Comparison of ENCODE assay signal across 12 cellular contexts in genomic region chr6:37369321-37370196, GRCh38. TPM values are rescaled to one million over a fixed set of nuclear protein-coding genes. Genes with fewer than 3 reads are reported as not detected.
DNase-seq lines count a peak whose midpoint lies in the region; ATAC-seq lines count a peak whose summit lies in the region.
"Had no signal": no experiment of that assay in that cellular context is flagged by ENCODE, and none has a peak within 500 bp of the region (broad histone marks: within the 10 kb centered on the region; RNA-seq: fewer than 3 reads in every experiment).

No MANE protein-coding gene starts in this region.

- intact Hi-C loops in activated T-helper 1 cell treated with anti-CD3 and anti-CD28 coated beads, Interleukin-12 subunit alpha, Interleukin-12 subunit beta, Interleukin-2, Interleukin-4 antibody, amounts not matched to agents 30 ng/mL and 10 ng/mL and 1 ng/mL, durations not matched to agents 14 hours and 24 hours and 36 hours (cut with micrococcal nuclease) = no loop called here

- POLR2A ChIA-PET in naive thymus-derived CD8-positive, alpha-beta T cell (lab: Charles Lee) = no interaction called here

- peak overlapping the region; percentile 1 for H3K27ac Mint-ChIP-seq in activated T-helper 1 cell treated with anti-CD3 and anti-CD28 coated beads, Interleukin-12 subunit alpha, Interleukin-12 subunit beta, Interleukin-2, Interleukin-4 antibody, amounts not matched to agents 30 ng/mL and 10 ng/mL and 1 ng/mL, durations not matched to agents 14 hours and 24 hours and 36 hours
- peak overlapping the region in 2 of 10 donors; percentile 64 to 68 for H3K27ac Mint-ChIP-seq in naive thymus-derived CD8-positive, alpha-beta T cell
- H3K27ac Mint-ChIP-seq: brain, immature natural killer cell, neural progenitor cell had no signal

- H3K4me1 Mint-ChIP-seq in activated T-helper 1 cell treated with anti-CD3 and anti-CD28 coated beads, Interleukin-12 subunit alpha, Interleukin-12 subunit beta, Interleukin-2, Interleukin-4 antibody, amounts not matched to agents 30 ng/mL and 10 ng/mL and 1 ng/mL, durations not matched to agents 14 hours and 24 hours and 36 hours (ENCODE audit: low read depth) = peaks cover 10% of the 10 kb centered on the region
- peaks cover 6 to 12% (median 8%) of the 10 kb centered on the region in 4 donors for H3K4me1 Mint-ChIP-seq in naive thymus-derived CD8-positive, alpha-beta T cell
- H3K4me1 Mint-ChIP-seq: neural progenitor cell had no signal

- DNase-seq in ELR (ENCODE audit: low read depth) (peak; percentile 8), epidermal melanocyte (ENCODE audit: insufficient read length, low spot score) (peak; percentile 23), myocyte (ENCODE audit: low read depth) (peak; percentile 40), NCI-H1048 (lab: John Stamatoyannopoulos, UW) (no peak)
- no peak for DNase-seq in activated T-helper 1 cell treated with anti-CD3 and anti-CD28 coated beads, Interleukin-12 subunit alpha, Interleukin-12 subunit beta, Interleukin-2, Interleukin-4 antibody, amounts not matched to agents 30 ng/mL and 10 ng/mL and 1 ng/mL, durations not matched to agents 14 hours and 24 hours and 36 hours (ENCODE audit: low spot score)
- no peak for DNase-seq in naive thymus-derived CD8-positive, alpha-beta T cell
- DNase-seq: immature natural killer cell, NCI-H226 had no signal

- peaks cover 23% of the 10 kb centered on the region for H3K36me3 Mint-ChIP-seq in activated T-helper 1 cell treated with anti-CD3 and anti-CD28 coated beads, Interleukin-12 subunit alpha, Interleukin-12 subunit beta, Interleukin-2, Interleukin-4 antibody, amounts not matched to agents 30 ng/mL and 10 ng/mL and 1 ng/mL, durations not matched to agents 14 hours and 24 hours and 36 hours (ENCODE audit: low read depth)
- peaks cover 6 to 63% (median 11%) of the 10 kb centered on the region in 3 donors for H3K36me3 Mint-ChIP-seq in naive thymus-derived CD8-positive, alpha-beta T cell

- no peaks in the 10 kb centered on the region for H3K27me3 Mint-ChIP-seq in activated T-helper 1 cell treated with anti-CD3 and anti-CD28 coated beads, Interleukin-12 subunit alpha, Interleukin-12 subunit beta, Interleukin-2, Interleukin-4 antibody, amounts not matched to agents 30 ng/mL and 10 ng/mL and 1 ng/mL, durations not matched to agents 14 hours and 24 hours and 36 hours (ENCODE audit: insufficient read depth)
- no peaks in the 10 kb centered on the region for H3K27me3 Mint-ChIP-seq in naive thymus-derived CD8-positive, alpha-beta T cell
- H3K27me3 Mint-ChIP-seq: brain had no signal

- no peaks in the 10 kb centered on the region for H3K9me3 Mint-ChIP-seq in activated T-helper 1 cell treated with anti-CD3 and anti-CD28 coated beads, Interleukin-12 subunit alpha, Interleukin-12 subunit beta, Interleukin-2, Interleukin-4 antibody, amounts not matched to agents 30 ng/mL and 10 ng/mL and 1 ng/mL, durations not matched to agents 14 hours and 24 hours and 36 hours
- H3K9me3 Mint-ChIP-seq in naive thymus-derived CD8-positive, alpha-beta T cell = no peaks in the 10 kb centered on the region
- H3K9me3 Mint-ChIP-seq: brain, immature natural killer cell, neural progenitor cell had no signal

- ATAC-seq in GM21723 (IDR thresholded peaks at IDR 0.05; ENCODE audit: unreplicated experiment) = no peak
- no peak for ATAC-seq in HG03457 (IDR thresholded peaks at IDR 0.05; ENCODE audit: unreplicated experiment)
- ATAC-seq in naive thymus-derived CD8-positive, alpha-beta T cell = no peak

- no peak overlapping the region for H3K4me3 Mint-ChIP-seq in activated T-helper 1 cell treated with anti-CD3 and anti-CD28 coated beads, Interleukin-12 subunit alpha, Interleukin-12 subunit beta, Interleukin-2, Interleukin-4 antibody, amounts not matched to agents 30 ng/mL and 10 ng/mL and 1 ng/mL, durations not matched to agents 14 hours and 24 hours and 36 hours
- H3K4me3 Mint-ChIP-seq in naive thymus-derived CD8-positive, alpha-beta T cell = no peak overlapping the region
- H3K4me3 Mint-ChIP-seq: brain, immature natural killer cell, neural progenitor cell had no signal

RNA-seq across cellular contexts. Expression of gene RNF8, which starts 15.8 kb away (rescaled TPM):
- total RNA-seq in activated T-helper 1 cell treated with anti-CD3 and anti-CD28 coated beads, Interleukin-12 subunit alpha, Interleukin-12 subunit beta, Interleukin-2, Interleukin-4 antibody, amounts not matched to agents 30 ng/mL and 10 ng/mL and 1 ng/mL, durations not matched to agents 14 hours and 24 hours and 36 hours = 30.0 and 34.2 TPM in 2 replicates
- total RNA-seq in myocyte = 14.0 and 21.5 TPM in 2 replicates
- 12.6 TPM for polyA plus RNA-seq in myocyte (2012)
- 10 to 100 TPM; 14.3 to 17.2 TPM for total RNA-seq in naive thymus-derived CD8-positive, alpha-beta T cell
- 10 to 100 TPM in 1 of 3 donors, 1 to 10 TPM in 2; 9.1 to 16.0 (median 9.6) TPM for polyA plus RNA-seq in naive thymus-derived CD8-positive, alpha-beta T cell

Comparison
In these comparisons a context has a peak if more than half of its experiments do, and no peak if none do; other contexts are left out.
1. DNase-seq: peak in ELR (single experiment), epidermal melanocyte (single experiment) and myocyte (single experiment); none in activated T-helper 1 cell treated with anti-CD3 and anti-CD28 coated beads, Interleukin-12 subunit alpha, Interleukin-12 subunit beta, Interleukin-2, Interleukin-4 antibody, amounts not matched to agents 30 ng/mL and 10 ng/mL and 1 ng/mL, durations not matched to agents 14 hours and 24 hours and 36 hours (single experiment), naive thymus-derived CD8-positive, alpha-beta T cell (0 of 10) and NCI-H1048 (single experiment).